Comparison of ENCODE assay signal across 12 cellular contexts in genomic region chr6:108156938-108157233, GRCh38. TPM values are rescaled to one million over a fixed set of nuclear protein-coding genes. Genes with fewer than 3 reads are reported as not detected.
A peak's percentile ranks its signal among the peaks of the same experiment; 100 is the strongest.
DNase-seq lines count a peak whose midpoint lies in the region; ATAC-seq, FAIRE-seq and TF ChIP-seq lines count a peak whose summit lies in the region.
"Had no signal": no experiment of that assay in that cellular context is flagged by ENCODE, and none has a peak within 500 bp of the region (broad histone marks: within the 10 kb centered on the region; RNA-seq: fewer than 3 reads in every experiment).

No MANE protein-coding gene starts in this region.

- POLR2A ChIA-PET in OCI-LY7 (lab: Charles Lee) = no interaction called here

- no TSS peak for BruUV-seq in Calu3 (replicated peaks; lab: Mats Ljungman, UMichigan)
- no TSS peak for BruUV-seq in OCI-LY7 (replicated peaks; lab: Mats Ljungman, UMichigan)

- H4K20me1 ChIP-seq in OCI-LY7 (ENCODE audit: insufficient read depth, low read length) = peaks cover 6% of the 10 kb centered on the region; the same call in 1 of the 2 replicates

- H2AFZ ChIP-seq in OCI-LY7 (ENCODE audit: low read length) = no peak overlapping the region

- H3K36me3 ChIP-seq in OCI-LY7 (ENCODE audit: insufficient read depth, low read length) = no peaks in the 10 kb centered on the region
- no peaks in the 10 kb centered on the region for H3K36me3 ChIP-seq in mucosa of descending colon (ENCODE audit: low read depth)
- H3K36me3 ChIP-seq: thyroid gland had no signal

- ATAC-seq in GM18909 (IDR thresholded peaks at IDR 0.05; ENCODE audit: poor library complexity, unreplicated experiment) = no peak
- ATAC-seq in mucosa of descending colon = no peak

- no peak overlapping the region for H3K27ac ChIP-seq in OCI-LY7 (ENCODE audit: low read depth, low read length, poor library complexity, severe bottlenecking)
- H3K27ac ChIP-seq: thyroid gland had no signal

- peaks cover 79% of the 10 kb centered on the region for H3K27me3 Mint-ChIP-seq in Calu3 (ENCODE audit: unreplicated experiment)
- H3K27me3 Mint-ChIP-seq in endothelial cell (ENCODE audit: unreplicated experiment) = peaks cover 25% of the 10 kb centered on the region
- peaks cover 91% of the 10 kb centered on the region for H3K27me3 Mint-ChIP-seq in progenitor cell of endocrine pancreas

- intact Hi-C loops in Calu3 (cut with micrococcal nuclease; ENCODE audit: unreplicated experiment) = no loop called here
- intact Hi-C loops in OCI-LY7 (cut with micrococcal nuclease; ENCODE audit: unreplicated experiment) = no loop called here
- intact Hi-C loops in mucosa of descending colon (cut with DNase I, micrococcal nuclease) = no loop called here

- H3K9me3 ChIP-seq in OCI-LY7 (ENCODE audit: low read length) = no peaks in the 10 kb centered on the region
- H3K9me3 ChIP-seq in mucosa of descending colon = no peaks in the 10 kb centered on the region
- H3K9me3 ChIP-seq: thyroid gland had no signal

- H3K4me3 Mint-ChIP-seq in Calu3 (ENCODE audit: low read depth, unreplicated experiment) (peak overlapping the region; percentile 23), endothelial cell (ENCODE audit: unreplicated experiment) (peak overlapping the region; percentile 51), progenitor cell of endocrine pancreas (ENCODE audit: low read depth) (peak overlapping the region; percentile 4)

- FAIRE-seq in GM19239 (lab: Jason Lieb, UNC) = no peak
- FAIRE-seq: colon had no signal

- no peak for TF ChIP-seq CTCF in Calu3 (IDR thresholded peaks at IDR 0.05; ENCODE audit: unreplicated experiment)
- no peak for TF ChIP-seq CTCF in OCI-LY7 (conservative IDR thresholded peaks at IDR 0.05; ENCODE audit: low read length)
- no peak for TF ChIP-seq CTCF in endothelial cell (IDR thresholded peaks at IDR 0.05; ENCODE audit: unreplicated experiment)
- TF ChIP-seq CTCF in progenitor cell of endocrine pancreas (IDR thresholded peaks at IDR 0.05; ENCODE audit: unreplicated experiment) = no peak
- TF ChIP-seq CTCF in mucosa of descending colon (IDR thresholded peaks at IDR 0.05) = no peak

- CTCF ChIA-PET in Calu3 (lab: Charles Lee) (no interaction called here), OCI-LY7 (lab: Charles Lee; ENCODE audit: unreplicated experiment) (no interaction called here)

- H3K4me3 ChIP-seq in OCI-LY7 (ENCODE audit: low read depth, low read length, poor library complexity, severe bottlenecking) = no peak overlapping the region
- no peak overlapping the region for H3K4me3 ChIP-seq in mucosa of descending colon

- peak overlapping the region; percentile 49; the same call in 1 of the 2 replicates for H3K4me2 ChIP-seq in OCI-LY7 (ENCODE audit: low read length)

- no peak for DNase-seq in Calu3
- no peak for DNase-seq in OCI-LY7 (ENCODE audit: low spot score)
- no peak for DNase-seq in endothelial cell (ENCODE audit: low spot score)
- no peak for DNase-seq in progenitor cell of endocrine pancreas (ENCODE audit: low spot score, unreplicated experiment)
- DNase-seq in GM19239 (ENCODE audit: insufficient read length, low spot score) = no peak
- no peak for DNase-seq in mucosa of descending colon
- DNase-seq: natural killer cell, T-helper 2 cell, thyroid gland had no signal

- H3K4me1 ChIP-seq in OCI-LY7 (ENCODE audit: insufficient read depth, low read length, poor library complexity, severe bottlenecking) (peaks cover 3% of the 10 kb centered on the region), mucosa of descending colon (ENCODE audit: low read depth) (peaks cover 14% of the 10 kb centered on the region)

- no peaks in the 10 kb centered on the region for H3K79me2 ChIP-seq in OCI-LY7 (ENCODE audit: insufficient read depth, low read depth, low read length)

- H3K36me3 Mint-ChIP-seq in Calu3 (ENCODE audit: insufficient read depth, unreplicated experiment) (peaks cover 5% of the 10 kb centered on the region), endothelial cell (ENCODE audit: low read depth, unreplicated experiment) (no peaks in the 10 kb centered on the region), progenitor cell of endocrine pancreas (ENCODE audit: insufficient read depth) (no peaks in the 10 kb centered on the region)

- H3K9me3 Mint-ChIP-seq in Calu3 (ENCODE audit: low read depth, unreplicated experiment) (no peaks in the 10 kb centered on the region), endothelial cell (ENCODE audit: unreplicated experiment) (no peaks in the 10 kb centered on the region), progenitor cell of endocrine pancreas (ENCODE audit: low read depth) (no peaks in the 10 kb centered on the region)
- H3K9me3 Mint-ChIP-seq: natural killer cell had no signal

- no peaks in the 10 kb centered on the region for H3K9me2 ChIP-seq in OCI-LY7 (ENCODE audit: insufficient read depth, low read length)

- H3K27ac Mint-ChIP-seq in Calu3 (ENCODE audit: unreplicated experiment) (no peak overlapping the region), endothelial cell (ENCODE audit: unreplicated experiment) (no peak overlapping the region), progenitor cell of endocrine pancreas (peak overlapping the region; percentile 67)
- H3K27ac Mint-ChIP-seq: natural killer cell had no signal

- H3K4me1 Mint-ChIP-seq in Calu3 (ENCODE audit: low read depth, unreplicated experiment) (peaks cover 12% of the 10 kb centered on the region), endothelial cell (ENCODE audit: unreplicated experiment) (peaks cover 16% of the 10 kb centered on the region), progenitor cell of endocrine pancreas (ENCODE audit: low read depth) (peaks cover 11% of the 10 kb centered on the region)

RNA-seq across cellular contexts. Expression of gene NR2E1, which starts 8.9 kb away (rescaled TPM):
- total RNA-seq in Calu3 (2022) = not detected in 2 replicates
- not detected in 2 replicates for total RNA-seq in OCI-LY7 (2014; rRNA removed; shearing (Covaris generic))
- not detected in 2 replicates for total RNA-seq in OCI-LY7 (2022)
- total RNA-seq in endothelial cell (ENCODE audit: unreplicated experiment) = not detected
- not detected in 2 replicates for total RNA-seq in progenitor cell of endocrine pancreas
- not detected for total RNA-seq in mucosa of descending colon
- total RNA-seq: kidney epithelial cell, natural killer cell, thyroid gland had no signal
